Comparison of ENCODE assay signal across 8 cellular contexts in the genomic region with DNA sequence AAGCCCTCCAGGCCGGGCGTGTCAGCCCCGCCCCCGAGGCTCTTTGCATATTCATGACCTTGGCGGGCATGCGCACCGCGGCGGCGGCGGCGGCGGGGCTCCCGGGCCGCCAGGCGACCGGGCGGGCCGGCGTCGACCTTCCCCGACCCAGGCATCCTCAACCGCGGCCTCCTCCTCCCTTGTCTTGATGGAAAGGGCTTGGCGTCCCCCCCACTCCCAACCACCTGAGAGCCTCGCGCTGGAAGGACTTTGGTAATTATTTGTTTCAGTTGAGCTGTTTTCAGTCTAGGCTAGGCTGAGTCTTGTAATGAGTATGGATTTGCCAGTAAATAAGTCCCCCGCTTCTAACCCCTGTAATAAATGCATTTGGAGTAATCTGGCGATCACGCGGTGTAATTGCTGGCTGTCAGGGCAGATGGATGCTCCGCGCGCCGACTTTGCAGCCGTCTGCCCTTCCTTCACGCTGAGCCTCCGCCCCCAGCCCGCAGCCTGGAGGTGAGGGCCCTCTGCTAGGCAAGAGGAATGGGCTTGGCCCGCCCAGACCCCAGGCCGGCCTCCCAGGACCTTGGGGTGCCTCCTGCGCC. TPM values are rescaled to one million over a fixed set of nuclear protein-coding genes. Genes with fewer than 3 reads are reported as not detected.
DNase-seq lines count a peak whose midpoint lies in the region; ATAC-seq and TF ChIP-seq lines count a peak whose summit lies in the region.

No MANE protein-coding gene starts in this region.

- H3K4me3 Mint-ChIP-seq in IgD-negative memory B cell: peak overlapping the region; percentile 41 to 90 (median 78)

- peak overlapping the region; percentile 33 to 75 (median 56) for H3K4me3 ChIP-seq in dorsolateral prefrontal cortex

- no peak for ATAC-seq in GM21515 (IDR thresholded peaks at IDR 0.05; ENCODE audit: unreplicated experiment)
- no peak for ATAC-seq in GM21367 (IDR thresholded peaks at IDR 0.05; ENCODE audit: unreplicated experiment)

- DNase-seq in COLO668 (lab: John Stamatoyannopoulos, UW; ENCODE audit: unreplicated experiment) (peak; percentile 63), dorsolateral prefrontal cortex (peak in 7 of 10 donors; percentile 55 to 79 (median 67)), midbrain (lab: John Stamatoyannopoulos, UW) (peak; percentile 68)
- DNase-seq in activated CD4-positive, alpha-beta T cell treated with anti-CD3 and anti-CD28 coated beads for 48 hours: peak; percentile 69
- DNase-seq in stimulated activated CD8-positive, alpha-beta memory T cell treated with anti-CD3 and anti-CD28 coated beads, Interleukin-4, amount 100 ng/mL, for 24 hours (ENCODE audit: low read depth): peak; percentile 50

- no peaks in the 10 kb centered on the region for H3K36me3 Mint-ChIP-seq in IgD-negative memory B cell

- H3K27ac Mint-ChIP-seq in IgD-negative memory B cell: no peak overlapping the region

- peaks cover 0 to 5% (median 5%) of the 10 kb centered on the region in 3 donors for H3K4me1 Mint-ChIP-seq in IgD-negative memory B cell

- peak in 2 of 56 donors; percentile 6 to 20 for TF ChIP-seq CTCF in dorsolateral prefrontal cortex (IDR thresholded peaks at IDR 0.05 in 54 of 56, conservative IDR thresholded peaks at IDR 0.05 in 2 of 56; ENCODE audit: low read depth in 1 of 56, partially characterized antibody in 56 of 56)

- peak overlapping the region in 50 of 59 donors; percentile 11 to 96 (median 64) for H3K27ac ChIP-seq in dorsolateral prefrontal cortex

- intact Hi-C loops in dorsolateral prefrontal cortex (cut with DNase I): no loop called here

- H3K9me3 Mint-ChIP-seq in IgD-negative memory B cell: no peaks in the 10 kb centered on the region

- H3K27me3 Mint-ChIP-seq in IgD-negative memory B cell: peaks cover 15% of the 10 kb centered on the region

- H3K27me3 ChIP-seq in dorsolateral prefrontal cortex: no peaks in the 10 kb centered on the region

RNA-seq across cellular contexts. Expression of gene FLRT1, which starts 25.2 kb away (rescaled TPM):
- polyA plus RNA-seq in IgD-negative memory B cell: not detected
- total RNA-seq in dorsolateral prefrontal cortex: 10 to 100 TPM in 101 of 120 experiments, 1 to 10 TPM in 19; 5.1 to 24.0 (median 13.6) TPM
